Comparison of ENCODE assay signal across 18 cellular contexts in genomic region chrX:17033225-17033624, GRCh38.
DNase-seq lines count a peak whose midpoint lies in the region; ATAC-seq and TF ChIP-seq lines count a peak whose summit lies in the region.
"Had no signal": no experiment of that assay in that cellular context is flagged by ENCODE, and none has a peak within 500 bp of the region (broad histone marks: within the 10 kb centered on the region; RNA-seq: fewer than 3 reads in every experiment).

No MANE protein-coding gene starts in this region.

- no peak overlapping the region for H3K27ac Mint-ChIP-seq in T-helper 17 cell
- H3K27ac Mint-ChIP-seq: CD8-positive, alpha-beta T cell had no signal

- peaks cover 2% of the 10 kb centered on the region for H3K4me1 Mint-ChIP-seq in T-helper 17 cell

- H3K4me3 ChIP-seq in body of pancreas (no peak overlapping the region), tibial artery (no peak overlapping the region)
- H3K4me3 ChIP-seq: MG63 had no signal

- H3K4me3 Mint-ChIP-seq in T-helper 17 cell: no peak overlapping the region
- H3K4me3 Mint-ChIP-seq: CD8-positive, alpha-beta T cell had no signal

- DNase-seq in DMS 273 (lab: John Stamatoyannopoulos, UW; ENCODE audit: unreplicated experiment) (peak; percentile 18), DMS 273 treated with DMSO at 0.1 percent for 48 hours (lab: John Stamatoyannopoulos, UW) (no peak), body of pancreas (no peak), tibial artery (no peak), T-helper 17 cell (no peak)
- DNase-seq in NK-92 treated with Interleukin-12 subunit alpha and Interleukin-12 subunit beta, amount 100 ng/mL, for 24 hours (lab: John Stamatoyannopoulos, UW): no peak
- DNase-seq: CD8-positive, alpha-beta T cell; DND-41; MG63; NCI-H1092 treated with DMSO at 0.1 percent for 48 hours; NCI-H226; NCI-H524 treated with DMSO at 0.1 percent for 48 hours; OCI-M1; SIG-M5 had no signal

- intact Hi-C loops in body of pancreas (cut with DNase I): no loop called here
- intact Hi-C loops in tibial artery (cut with DNase I; ENCODE audit: low total_unique reads): no loop called here

- H3K36me3 ChIP-seq in body of pancreas (replicated peaks in 1 of 2; ENCODE audit: insufficient read depth in 1 of 2, low read depth in 2 of 2) (no peaks in the 10 kb centered on the region), tibial artery (no peaks in the 10 kb centered on the region)
- H3K36me3 ChIP-seq: MG63 had no signal

- ATAC-seq in body of pancreas (no peak), T-helper 17 cell (no peak), HG02840 (IDR thresholded peaks at IDR 0.05; ENCODE audit: low FRiP score, unreplicated experiment) (no peak)
- ATAC-seq: CD8-positive, alpha-beta T cell had no signal

- H3K27ac ChIP-seq in body of pancreas: peak overlapping the region; percentile 43 to 86 (median 76)
- H3K27ac ChIP-seq in layer of hippocampus (ENCODE audit: low read depth, low read length): peak overlapping the region; percentile 31
- H3K27ac ChIP-seq in tibial artery: peak overlapping the region; percentile 77 to 79
- H3K27ac ChIP-seq: 22Rv1, KMS-11 had no signal

- H3K27me3 ChIP-seq in body of pancreas (no peaks in the 10 kb centered on the region), layer of hippocampus (ENCODE audit: control insufficient read depth, insufficient read depth, low read length) (no peaks in the 10 kb centered on the region), tibial artery (no peaks in the 10 kb centered on the region)
- H3K27me3 ChIP-seq: MG63 had no signal

- H3K4me1 ChIP-seq in body of pancreas (peaks cover 45% of the 10 kb centered on the region), tibial artery (peaks cover 0 to 43% (median 3%) of the 10 kb centered on the region in 4 donors)

- TF ChIP-seq CTCF in body of pancreas (IDR thresholded peaks at IDR 0.05) (no peak), tibial artery (IDR thresholded peaks at IDR 0.05) (no peak)

- TF ChIP-seq POLR2A in body of pancreas (IDR thresholded peaks at IDR 0.05): no peak

- no peaks in the 10 kb centered on the region for H3K9me3 ChIP-seq in body of pancreas
- H3K9me3 ChIP-seq in tibial artery: no peaks in the 10 kb centered on the region
- no peaks in the 10 kb centered on the region for H3K9me3 ChIP-seq in T-helper 17 cell (ENCODE audit: control insufficient read depth, low read length, poor library complexity, severe bottlenecking)
- H3K9me3 ChIP-seq: MG63 had no signal

- H3K36me3 Mint-ChIP-seq in T-helper 17 cell (ENCODE audit: low read depth): no peaks in the 10 kb centered on the region
- H3K36me3 Mint-ChIP-seq: CD8-positive, alpha-beta T cell had no signal

- H3K27me3 Mint-ChIP-seq in T-helper 17 cell: no peaks in the 10 kb centered on the region
